12 cellular contexts compared by ENCODE assay signal in genomic region chr19:10102787-10103236, GRCh38. TPM values are rescaled to one million over a fixed set of nuclear protein-coding genes. Genes with fewer than 3 reads are reported as not detected.
DNase-seq lines count a peak whose midpoint lies in the region; ATAC-seq lines count a peak whose summit lies in the region.
"Had no signal": no experiment of that assay in that cellular context is flagged by ENCODE, and none has a peak within 500 bp of the region (broad histone marks: within the 10 kb centered on the region; RNA-seq: fewer than 3 reads in every experiment).

No MANE protein-coding gene starts in this region.

- H3K4me1 Mint-ChIP-seq in activated CD4-positive, alpha-beta T cell treated with anti-CD3 and anti-CD28 coated beads, Interleukin-2, amount 10 ng/mL, durations not matched to agents 7 days and 5 days = peaks cover 63% of the 10 kb centered on the region
- H3K4me1 Mint-ChIP-seq in activated CD8-positive, alpha-beta T cell treated with anti-CD3 and anti-CD28 coated beads, Interleukin-2, amount 10 ng/mL, durations not matched to agents 7 days and 5 days (ENCODE audit: low read depth) = peaks cover 72% of the 10 kb centered on the region
- peaks cover 88% of the 10 kb centered on the region for H3K4me1 Mint-ChIP-seq in stimulated activated naive CD8-positive, alpha-beta T cell treated with anti-CD3 and anti-CD28 coated beads, Interleukin-15, amount 100 ng/mL, for 72 hours

- no peak overlapping the region for H3K4me3 Mint-ChIP-seq in activated CD4-positive, alpha-beta T cell treated with anti-CD3 and anti-CD28 coated beads, Interleukin-2, amount 10 ng/mL, durations not matched to agents 7 days and 5 days
- H3K4me3 Mint-ChIP-seq in activated CD8-positive, alpha-beta T cell treated with anti-CD3 and anti-CD28 coated beads, Interleukin-2, amount 10 ng/mL, durations not matched to agents 7 days and 5 days = peak overlapping the region; percentile 76
- H3K4me3 Mint-ChIP-seq in stimulated activated naive CD8-positive, alpha-beta T cell treated with anti-CD3 and anti-CD28 coated beads, Interleukin-15, amount 100 ng/mL, for 72 hours = peak overlapping the region; percentile 74 to 86

- H3K27me3 Mint-ChIP-seq in activated CD4-positive, alpha-beta T cell treated with anti-CD3 and anti-CD28 coated beads, Interleukin-2, amount 10 ng/mL, durations not matched to agents 7 days and 5 days = no peaks in the 10 kb centered on the region
- no peaks in the 10 kb centered on the region for H3K27me3 Mint-ChIP-seq in activated CD8-positive, alpha-beta T cell treated with anti-CD3 and anti-CD28 coated beads, Interleukin-2, amount 10 ng/mL, durations not matched to agents 7 days and 5 days (ENCODE audit: low read depth)
- H3K27me3 Mint-ChIP-seq in stimulated activated naive CD8-positive, alpha-beta T cell treated with anti-CD3 and anti-CD28 coated beads, Interleukin-15, amount 100 ng/mL, for 72 hours = no peaks in the 10 kb centered on the region

- H3K36me3 ChIP-seq in SJCRH30 = peaks cover 9% of the 10 kb centered on the region

- POLR2A ChIA-PET in activated CD4-positive, alpha-beta T cell treated with anti-CD3 and anti-CD28 coated beads, Interleukin-2, amount 10 ng/mL, durations not matched to agents 7 days and 5 days (lab: Charles Lee) = no interaction called here
- POLR2A ChIA-PET in activated CD8-positive, alpha-beta T cell treated with anti-CD3 and anti-CD28 coated beads, Interleukin-2, amount 10 ng/mL, durations not matched to agents 7 days and 5 days (lab: Charles Lee) = interaction anchor here (0.9 to 9.4 kb wide), 3 partner anchors 13 to 186 kb away, joined by 3 to 92 read pairs (median 4); partner anchors contain the start of gene EIF3G

- CTCF ChIA-PET in activated CD4-positive, alpha-beta T cell treated with anti-CD3 and anti-CD28 coated beads, Interleukin-2, amount 10 ng/mL, durations not matched to agents 7 days and 5 days (lab: Charles Lee) = interaction anchor here (0.6 to 1.3 kb wide), 4 partner anchors 10 to 300 kb away, joined by 3 to 9 read pairs (median 4); partner anchors contain the start of genes CDC37 and ICAM1
- CTCF ChIA-PET in activated CD8-positive, alpha-beta T cell treated with anti-CD3 and anti-CD28 coated beads, Interleukin-2, amount 10 ng/mL, durations not matched to agents 7 days and 5 days (lab: Charles Lee) = interaction anchor here (2.0 to 3.4 kb wide), 2 partner anchors 10 to 172 kb away, joined by 5 to 17 read pairs; no protein-coding TSS in a partner anchor

- peaks cover 11% of the 10 kb centered on the region for H3K36me3 Mint-ChIP-seq in activated CD4-positive, alpha-beta T cell treated with anti-CD3 and anti-CD28 coated beads, Interleukin-2, amount 10 ng/mL, durations not matched to agents 7 days and 5 days (ENCODE audit: low read depth)
- H3K36me3 Mint-ChIP-seq in activated CD8-positive, alpha-beta T cell treated with anti-CD3 and anti-CD28 coated beads, Interleukin-2, amount 10 ng/mL, durations not matched to agents 7 days and 5 days (ENCODE audit: low read depth) = peaks cover 14% of the 10 kb centered on the region

- no peaks in the 10 kb centered on the region for H3K9me3 ChIP-seq in SJCRH30 (replicated peaks)
- H3K9me3 ChIP-seq: left ventricle myocardium inferior had no signal

- no peak overlapping the region for H3K4me3 ChIP-seq in SJCRH30
- H3K4me3 ChIP-seq: dorsolateral prefrontal cortex, left ventricle myocardium inferior had no signal

- 0 out of 2 replicates have a peak, but pooled peaks cover 3% of the 10 kb centered on the region for H3K4me1 ChIP-seq in SJCRH30

- ATAC-seq in HG03159 (IDR thresholded peaks at IDR 0.05; ENCODE audit: unreplicated experiment) = peak; percentile 32
- ATAC-seq in activated CD8-positive, alpha-beta T cell treated with anti-CD3 and anti-CD28 coated beads, Interleukin-2, amount 10 ng/mL, durations not matched to agents 7 days and 5 days = no peak
- ATAC-seq in stimulated activated naive CD8-positive, alpha-beta T cell treated with anti-CD3 and anti-CD28 coated beads, Interleukin-15, amount 100 ng/mL, for 72 hours = no peak

- peak overlapping the region; percentile 97 for H3K27ac Mint-ChIP-seq in activated CD4-positive, alpha-beta T cell treated with anti-CD3 and anti-CD28 coated beads, Interleukin-2, amount 10 ng/mL, durations not matched to agents 7 days and 5 days
- H3K27ac Mint-ChIP-seq in activated CD8-positive, alpha-beta T cell treated with anti-CD3 and anti-CD28 coated beads, Interleukin-2, amount 10 ng/mL, durations not matched to agents 7 days and 5 days = peak overlapping the region; percentile 98
- H3K27ac Mint-ChIP-seq in stimulated activated naive CD8-positive, alpha-beta T cell treated with anti-CD3 and anti-CD28 coated beads, Interleukin-15, amount 100 ng/mL, for 72 hours = peak overlapping the region; percentile 49 to 98

- no peak overlapping the region for H3K27ac ChIP-seq in SJCRH30
- H3K27ac ChIP-seq: dorsolateral prefrontal cortex, left ventricle myocardium inferior had no signal

- no peak for DNase-seq in activated CD4-positive, alpha-beta T cell treated with anti-CD3 and anti-CD28 coated beads, Interleukin-2, amount 10 ng/mL, durations not matched to agents 7 days and 5 days
- no peak for DNase-seq in activated CD4-positive, alpha-beta T cell treated with anti-CD3 and anti-CD28 coated beads, Interleukin-2, amount 50 U/mL, for 48 hours
- no peak for DNase-seq in activated CD8-positive, alpha-beta T cell treated with anti-CD3 and anti-CD28 coated beads, Interleukin-2, amount 10 ng/mL, durations not matched to agents 7 days and 5 days
- no peak for DNase-seq in stimulated activated naive CD8-positive, alpha-beta T cell treated with anti-CD3 and anti-CD28 coated beads, Interleukin-15, amount 100 ng/mL, for 72 hours
- no peak for DNase-seq in ureter (ENCODE audit: low spot score)
- no peak for DNase-seq in NCI-H2029 (lab: John Stamatoyannopoulos, UW)
- DNase-seq in SJCRH30 = no peak
- DNase-seq: dorsolateral prefrontal cortex; left ventricle myocardium inferior; NCI-H1417 treated with DMSO at 0.1 percent for 48 hours; stimulated activated CD4-positive, alpha-beta T cell treated with anti-CD3 and anti-CD28 coated beads, Interleukin-2, amount 100 ng/mL, for 48 hours had no signal

- no peaks in the 10 kb centered on the region for H3K27me3 ChIP-seq in SJCRH30
- H3K27me3 ChIP-seq: dorsolateral prefrontal cortex had no signal

- no peaks in the 10 kb centered on the region for H3K9me3 Mint-ChIP-seq in activated CD4-positive, alpha-beta T cell treated with anti-CD3 and anti-CD28 coated beads, Interleukin-2, amount 10 ng/mL, durations not matched to agents 7 days and 5 days
- no peaks in the 10 kb centered on the region for H3K9me3 Mint-ChIP-seq in activated CD8-positive, alpha-beta T cell treated with anti-CD3 and anti-CD28 coated beads, Interleukin-2, amount 10 ng/mL, durations not matched to agents 7 days and 5 days (ENCODE audit: insufficient read depth)
- H3K9me3 Mint-ChIP-seq in stimulated activated naive CD8-positive, alpha-beta T cell treated with anti-CD3 and anti-CD28 coated beads, Interleukin-15, amount 100 ng/mL, for 72 hours = no peaks in the 10 kb centered on the region

RNA-seq across cellular contexts. Expression of gene ANGPTL6, which starts 0.3 kb away (rescaled TPM):
- 1 to 10 TPM in 1 of 2 experiments, under 1 TPM in 1; 0.99 to 1.3 TPM for total RNA-seq in activated CD4-positive, alpha-beta T cell treated with anti-CD3 and anti-CD28 coated beads, Interleukin-2, amount 10 ng/mL, durations not matched to agents 7 days and 5 days
- total RNA-seq in activated CD8-positive, alpha-beta T cell treated with anti-CD3 and anti-CD28 coated beads, Interleukin-2, amount 10 ng/mL, durations not matched to agents 7 days and 5 days = 1 to 10 TPM; 3.7 to 3.9 TPM
- 0.81 TPM for total RNA-seq in ureter
- total RNA-seq in SJCRH30 (2014; rRNA removed; shearing (Covaris generic)) = 0.10 TPM in 1 of 2 replicates, not detected in the other
- total RNA-seq: left ventricle myocardium inferior had no signal

RNA-seq across cellular contexts. Expression of gene PPAN, which starts 3.4 kb away (rescaled TPM):
- 10 to 100 TPM; 77.8 to 77.9 TPM for total RNA-seq in activated CD4-positive, alpha-beta T cell treated with anti-CD3 and anti-CD28 coated beads, Interleukin-2, amount 10 ng/mL, durations not matched to agents 7 days and 5 days
- total RNA-seq in activated CD8-positive, alpha-beta T cell treated with anti-CD3 and anti-CD28 coated beads, Interleukin-2, amount 10 ng/mL, durations not matched to agents 7 days and 5 days = 100 to 1,000 TPM; 107 to 121 TPM
- 78.6 TPM for total RNA-seq in ureter
- 44.7 and 47.0 TPM in 2 replicates for total RNA-seq in SJCRH30 (2014; rRNA removed; shearing (Covaris generic))

RNA-seq across cellular contexts. Expression of gene P2RY11, which starts 8.7 kb away (rescaled TPM):
- total RNA-seq in activated CD4-positive, alpha-beta T cell treated with anti-CD3 and anti-CD28 coated beads, Interleukin-2, amount 10 ng/mL, durations not matched to agents 7 days and 5 days = 10 to 100 TPM; 39.1 to 43.1 TPM
- total RNA-seq in activated CD8-positive, alpha-beta T cell treated with anti-CD3 and anti-CD28 coated beads, Interleukin-2, amount 10 ng/mL, durations not matched to agents 7 days and 5 days = 10 to 100 TPM; 50.4 to 53.6 TPM
- total RNA-seq in ureter = 25.6 TPM
- 10.7 and 10.8 TPM in 2 replicates for total RNA-seq in SJCRH30 (2014; rRNA removed; shearing (Covaris generic))

RNA-seq across cellular contexts. Expression of gene SHFL, which starts 16.7 kb away (rescaled TPM):
- total RNA-seq in activated CD4-positive, alpha-beta T cell treated with anti-CD3 and anti-CD28 coated beads, Interleukin-2, amount 10 ng/mL, durations not matched to agents 7 days and 5 days = 100 to 1,000 TPM; 100 to 108 TPM
- total RNA-seq in activated CD8-positive, alpha-beta T cell treated with anti-CD3 and anti-CD28 coated beads, Interleukin-2, amount 10 ng/mL, durations not matched to agents 7 days and 5 days = 10 to 100 TPM; 81.2 to 89.5 TPM
- 44.6 TPM for total RNA-seq in ureter
- 0.08 TPM in 1 of 2 replicates, not detected in the other for total RNA-seq in SJCRH30 (2014; rRNA removed; shearing (Covaris generic))

RNA-seq across cellular contexts. Expression of gene EIF3G, which starts 16.9 kb away (rescaled TPM):
- total RNA-seq in activated CD4-positive, alpha-beta T cell treated with anti-CD3 and anti-CD28 coated beads, Interleukin-2, amount 10 ng/mL, durations not matched to agents 7 days and 5 days = 100 to 1,000 TPM; 228 to 230 TPM
- 100 to 1,000 TPM; 229 to 241 TPM for total RNA-seq in activated CD8-positive, alpha-beta T cell treated with anti-CD3 and anti-CD28 coated beads, Interleukin-2, amount 10 ng/mL, durations not matched to agents 7 days and 5 days
- 238 TPM for total RNA-seq in ureter
- 179 and 186 TPM in 2 replicates for total RNA-seq in SJCRH30 (2014; rRNA removed; shearing (Covaris generic))
